ENCODE assay signal across 8 cellular contexts in genomic region chr11:68798221-68798813, GRCh38. TPM values are rescaled to one million over a fixed set of nuclear protein-coding genes. Genes with fewer than 3 reads are reported as not detected.
A peak's percentile ranks its signal among the peaks of the same experiment; 100 is the strongest.
DNase-seq lines count a peak whose midpoint lies in the region; ATAC-seq and TF ChIP-seq lines count a peak whose summit lies in the region.

No MANE protein-coding gene starts in this region.

- H3K36me3 ChIP-seq in CD8-positive, alpha-beta memory T cell (ENCODE audit: insufficient read depth, low read length): peaks cover 19% of the 10 kb centered on the region
- H3K36me3 ChIP-seq in gastroesophageal sphincter: peaks cover 3 to 100% of the 10 kb centered on the region in 2 donors

- no peaks in the 10 kb centered on the region for H3K27me3 ChIP-seq in CD8-positive, alpha-beta memory T cell (ENCODE audit: insufficient read depth, low read length, poor library complexity, severe bottlenecking)
- no peaks in the 10 kb centered on the region for H3K27me3 ChIP-seq in gastroesophageal sphincter

- peaks cover 0 to 83% (median 23%) of the 10 kb centered on the region in 3 donors for H3K36me3 Mint-ChIP-seq in CD8-positive, alpha-beta memory T cell

- 40 to 53% methylated on average over 3 to 9 of the region's 23 CpGs for WGBS in gastroesophageal sphincter (ENCODE audit: low coverage in 1 of 2), 2 donors

- H3K27me3 Mint-ChIP-seq in CD8-positive, alpha-beta memory T cell: no peaks in the 10 kb centered on the region

- no peaks in the 10 kb centered on the region for H3K9me3 Mint-ChIP-seq in CD8-positive, alpha-beta memory T cell

- DNase-seq in CD8-positive, alpha-beta memory T cell: peak in 4 of 5 donors; percentile 13 to 58 (median 22)
- DNase-seq in Kasumi-1 (lab: John Stamatoyannopoulos, UW): peak; percentile 36 to 52
- peak; percentile 14 for DNase-seq in activated T-cell treated with anti-CD3 and anti-CD28 coated beads for 24 hours (ENCODE audit: low read depth)
- peak; percentile 3 to 21 for DNase-seq in stimulated activated CD4-positive, alpha-beta T cell treated with anti-CD3 and anti-CD28 coated beads, Interleukin-1b, Interleukin-23, amount 100 ng/mL, for 1 hour (ENCODE audit: low read depth in 2 of 2)

- H3K27ac Mint-ChIP-seq in CD8-positive, alpha-beta memory T cell: no peak overlapping the region

- peaks cover 0 to 3% (median 0%) of the 10 kb centered on the region in 3 donors for H3K4me1 Mint-ChIP-seq in CD8-positive, alpha-beta memory T cell

- no peak for TF ChIP-seq EP300 in gastroesophageal sphincter (IDR thresholded peaks at IDR 0.05)

- H3K4me3 Mint-ChIP-seq in CD8-positive, alpha-beta memory T cell: no peak overlapping the region

- CTCF ChIA-PET in CD8-positive, alpha-beta memory T cell (lab: Charles Lee): interaction anchor here (0.7 to 1.5 kb wide), 12 partner anchors 9 to 214 kb away, joined by 3 to 10 read pairs (median 3); partner anchors contain the start of gene CPT1A

- TF ChIP-seq POLR2A in gastroesophageal sphincter (IDR thresholded peaks at IDR 0.05): no peak

- ATAC-seq in gastroesophageal sphincter (peak; percentile 34), GM18907 (IDR thresholded peaks at IDR 0.05; ENCODE audit: unreplicated experiment) (no peak), GM18498 (IDR thresholded peaks at IDR 0.05; ENCODE audit: unreplicated experiment) (no peak), GM21390 (IDR thresholded peaks at IDR 0.05; ENCODE audit: unreplicated experiment) (no peak)

- no peaks in the 10 kb centered on the region for H3K9me3 ChIP-seq in CD8-positive, alpha-beta memory T cell (ENCODE audit: low read length)
- no peaks in the 10 kb centered on the region for H3K9me3 ChIP-seq in gastroesophageal sphincter

- POLR2A ChIA-PET in CD8-positive, alpha-beta memory T cell (lab: Charles Lee): interaction anchor here (1.0 kb wide), 1 partner anchor 48 kb away, joined by 3 read pairs; no protein-coding TSS in a partner anchor

- H3K4me1 ChIP-seq in CD8-positive, alpha-beta memory T cell (ENCODE audit: insufficient read depth, low read length): no peaks in the 10 kb centered on the region
- peaks cover 0 to 6% (median 0%) of the 10 kb centered on the region in 3 donors for H3K4me1 ChIP-seq in gastroesophageal sphincter

- H3K4me3 ChIP-seq in CD8-positive, alpha-beta memory T cell (ENCODE audit: low read length): no peak overlapping the region
- no peak overlapping the region for H3K4me3 ChIP-seq in gastroesophageal sphincter

- H3K27ac ChIP-seq in CD8-positive, alpha-beta memory T cell (ENCODE audit: low read depth, low read length): no peak overlapping the region
- no peak overlapping the region for H3K27ac ChIP-seq in gastroesophageal sphincter

- peak in 2 of 4 experiments; percentile 44 to 57 for TF ChIP-seq CTCF in gastroesophageal sphincter (IDR thresholded peaks at IDR 0.05)

RNA-seq across cellular contexts. Expression of gene CPT1A, which starts 43.4 kb away (rescaled TPM):
- 10 to 100 TPM; 25.6 to 27.4 TPM for total RNA-seq in CD8-positive, alpha-beta memory T cell
- 9.8 TPM for polyA plus RNA-seq in CD8-positive, alpha-beta memory T cell
- total RNA-seq in gastroesophageal sphincter: 100 to 1,000 TPM in 1 of 4 donors, 10 to 100 TPM in 3; 33.4 to 103 (median 74.7) TPM

RNA-seq across cellular contexts. Expression of gene TESMIN, which starts 47.0 kb away (rescaled TPM):
- 1 to 10 TPM; 1.3 TPM for total RNA-seq in CD8-positive, alpha-beta memory T cell
- polyA plus RNA-seq in CD8-positive, alpha-beta memory T cell: 3.2 TPM
- total RNA-seq in gastroesophageal sphincter: under 1 TPM in 3 of 4 donors, not detected in 1; 0.12 to 0.54 (median 0.27) TPM
